ENCODE assay signal across 8 cellular contexts in genomic region chr20:31560900-31561598, GRCh38. TPM values are rescaled to one million over a fixed set of nuclear protein-coding genes. Genes with fewer than 3 reads are reported as not detected.
A peak's percentile ranks its signal among the peaks of the same experiment; 100 is the strongest.
DNase-seq lines count a peak whose midpoint lies in the region; ATAC-seq and TF ChIP-seq lines count a peak whose summit lies in the region.

No MANE protein-coding gene starts in this region.

- no peaks in the 10 kb centered on the region for H3K27me3 Mint-ChIP-seq in brain

- H3K27me3 ChIP-seq in HUES6 (ENCODE audit: control insufficient read depth, insufficient read depth, low read length) (no peaks in the 10 kb centered on the region), neuronal stem cell (ENCODE audit: control insufficient read depth in 3 of 3, insufficient read depth in 3 of 3, low read depth in 1 of 3, low read length in 3 of 3) (no peaks in the 10 kb centered on the region)

- H3K9me3 ChIP-seq in HUES6 (ENCODE audit: control insufficient read depth, insufficient read depth, low read depth, low read length) (no peaks in the 10 kb centered on the region), mucosa of descending colon (no peaks in the 10 kb centered on the region), neuronal stem cell (replicated peaks in 1 of 2; ENCODE audit: control insufficient read depth in 2 of 2, insufficient read depth in 1 of 2, low read depth in 1 of 2, low read length in 2 of 2) (no peaks in the 10 kb centered on the region)

- whole genome bisulfite sequencing in neuronal stem cell (ENCODE audit: extremely low coverage in 2 of 2, insufficient read length in 2 of 2, insufficient replicate concordance in 1 of 2), 2 donors = no CpG with 5 or more reads among the region's 6 CpGs

- H3K14ac ChIP-seq in neuronal stem cell (ENCODE audit: low read length) = no peak overlapping the region

- peaks cover 76% of the 10 kb centered on the region for H3K36me3 ChIP-seq in HUES6 (ENCODE audit: control insufficient read depth, insufficient read depth, low read length)
- no peaks in the 10 kb centered on the region for H3K36me3 ChIP-seq in mucosa of descending colon (ENCODE audit: low read depth)
- peaks cover 33 to 74% of the 10 kb centered on the region in 2 donors for H3K36me3 ChIP-seq in neuronal stem cell (replicated peaks in 1 of 2; ENCODE audit: control insufficient read depth in 2 of 2, insufficient read depth in 2 of 2, low read length in 2 of 2)

- H3K27ac Mint-ChIP-seq in brain = peak overlapping the region in 4 of 5 experiments; percentile 45 to 82 (median 62)

- H2AFZ ChIP-seq in neuronal stem cell (ENCODE audit: low read length) = no peak overlapping the region

- no peak overlapping the region for H2BK12ac ChIP-seq in neuronal stem cell (ENCODE audit: low read length)

- intact Hi-C loops in mucosa of descending colon (cut with DNase I, micrococcal nuclease) = no loop called here

- no peaks in the 10 kb centered on the region for H3K79me1 ChIP-seq in neuronal stem cell (ENCODE audit: low read depth, low read length)

- no peak overlapping the region for H3K4ac ChIP-seq in neuronal stem cell (ENCODE audit: low read length)

- H3K27ac ChIP-seq in HUES6 (ENCODE audit: low read depth, low read length) = peak overlapping the region; percentile 65
- no peak overlapping the region for H3K27ac ChIP-seq in neuronal stem cell (replicated peaks; ENCODE audit: low read length)

- no peak overlapping the region for H2BK120ac ChIP-seq in neuronal stem cell (ENCODE audit: low read depth, low read length)

- DNase-seq in AG08395 (ENCODE audit: low spot score) = peak; percentile 94
- DNase-seq in mucosa of descending colon = peak in 1 of 3 donors; percentile 49
- DNase-seq in GF-D8 (lab: John Stamatoyannopoulos, UW) = no peak
- no peak for DNase-seq in neuronal stem cell (ENCODE audit: low spot score)
- no peak for DNase-seq in DMS79 (lab: John Stamatoyannopoulos, UW)

- H3K4me3 ChIP-seq in HUES6 (ENCODE audit: low read depth, low read length) (no peak overlapping the region), mucosa of descending colon (no peak overlapping the region), neuronal stem cell (ENCODE audit: low read length in 2 of 2) (no peak overlapping the region)

- H4K91ac ChIP-seq in neuronal stem cell (ENCODE audit: low read depth, low read length, poor library complexity) = no peak overlapping the region

- no peak overlapping the region for H4K8ac ChIP-seq in neuronal stem cell (ENCODE audit: low read depth, low read length)

- H3K23ac ChIP-seq in neuronal stem cell (ENCODE audit: low read depth, low read length, poor library complexity) = no peak overlapping the region

- no peaks in the 10 kb centered on the region for H3K9me3 Mint-ChIP-seq in brain

- no peak for TF ChIP-seq CTCF in brain (conservative IDR thresholded peaks at IDR 0.05)
- TF ChIP-seq CTCF in mucosa of descending colon (IDR thresholded peaks at IDR 0.05) = no peak

- H3K36me3 Mint-ChIP-seq in brain = peaks cover 47% of the 10 kb centered on the region

- H2AK5ac ChIP-seq in neuronal stem cell (ENCODE audit: low read depth, low read length) = no peak overlapping the region

- H3K4me2 ChIP-seq in neuronal stem cell (ENCODE audit: insufficient read depth, low read length, poor library complexity, severe bottlenecking) = no peak overlapping the region

- H3K9ac ChIP-seq in HUES6 (ENCODE audit: low read length) = no peak overlapping the region
- H3K9ac ChIP-seq in neuronal stem cell (ENCODE audit: low read depth, low read length, poor library complexity) = no peak overlapping the region

- peaks cover 13% of the 10 kb centered on the region for H3K4me1 ChIP-seq in HUES6 (ENCODE audit: control insufficient read depth, insufficient read depth, low read length)
- no peaks in the 10 kb centered on the region for H3K4me1 ChIP-seq in mucosa of descending colon (ENCODE audit: low read depth)
- no peaks in the 10 kb centered on the region for H3K4me1 ChIP-seq in neuronal stem cell (ENCODE audit: control insufficient read depth in 2 of 2, insufficient read depth in 1 of 2, low read depth in 1 of 2, low read length in 2 of 2)

- H2BK15ac ChIP-seq in neuronal stem cell (ENCODE audit: low read length) = no peak overlapping the region

- ATAC-seq in mucosa of descending colon = peak; percentile 82
- no peak for ATAC-seq in HG02840 (IDR thresholded peaks at IDR 0.05; ENCODE audit: low FRiP score, unreplicated experiment)

- peaks cover 6% of the 10 kb centered on the region for H3K4me1 Mint-ChIP-seq in brain

- no peak overlapping the region for H3K18ac ChIP-seq in neuronal stem cell (ENCODE audit: low read length)

- no peak overlapping the region for H2BK5ac ChIP-seq in neuronal stem cell (ENCODE audit: low read length)

- H3K4me3 Mint-ChIP-seq in brain = no peak overlapping the region

RNA-seq across cellular contexts. Expression of gene ID1, which starts 44.0 kb away (rescaled TPM):
- 109 TPM for polyA plus RNA-seq in brain (ENCODE audit: insufficient read depth, low read depth, low replicate concordance)
- total RNA-seq in mucosa of descending colon = 100 to 1,000 TPM; 172 to 414 (median 201) TPM
- 60.4 TPM for polyA plus RNA-seq in neuronal stem cell (2013, experiment 1 of 2)
- 58.3 TPM for polyA plus RNA-seq in neuronal stem cell (2013, experiment 2 of 2)

RNA-seq across cellular contexts. Expression of gene HM13, which starts 46.8 kb away (rescaled TPM):
- polyA plus RNA-seq in brain (ENCODE audit: insufficient read depth, low read depth, low replicate concordance) = 169 TPM
- total RNA-seq in mucosa of descending colon = 100 to 1,000 TPM in 2 of 3 donors, 10 to 100 TPM in 1; 95.6 to 137 (median 109) TPM
- polyA plus RNA-seq in neuronal stem cell (2013, experiment 1 of 2) = 81.6 TPM
- 82.1 TPM for polyA plus RNA-seq in neuronal stem cell (2013, experiment 2 of 2)
